In genomic region chr14:58152569-58152857, GRCh38 we compare ENCODE assay signal across 1 cellular context.
TF ChIP-seq lines count a peak whose summit lies in the region.

No MANE protein-coding gene starts in this region.

TF ChIP-seq in HepG2, 621 proteins besides CTCF, POLR2A, EP300 and RAD21 (continued from another document):
- TF ChIP-seq ZNF782 (CRISPR knock-in tag; IDR thresholded peaks at IDR 0.05; ENCODE audit: borderline replicate concordance) (no peak), TFDP2 (CRISPR knock-in tag; IDR thresholded peaks at IDR 0.05) (no peak), ZNF761 (CRISPR knock-in tag; conservative IDR thresholded peaks at IDR 0.05) (no peak), ZNF589 (CRISPR knock-in tag; conservative IDR thresholded peaks at IDR 0.05) (no peak), ZNF3 (CRISPR knock-in tag; IDR thresholded peaks at IDR 0.05) (no peak), PHF20 (CRISPR knock-in tag; IDR thresholded peaks at IDR 0.05) (no peak)
